Comparison of ENCODE assay signal across 13 cellular contexts in the genomic region with DNA sequence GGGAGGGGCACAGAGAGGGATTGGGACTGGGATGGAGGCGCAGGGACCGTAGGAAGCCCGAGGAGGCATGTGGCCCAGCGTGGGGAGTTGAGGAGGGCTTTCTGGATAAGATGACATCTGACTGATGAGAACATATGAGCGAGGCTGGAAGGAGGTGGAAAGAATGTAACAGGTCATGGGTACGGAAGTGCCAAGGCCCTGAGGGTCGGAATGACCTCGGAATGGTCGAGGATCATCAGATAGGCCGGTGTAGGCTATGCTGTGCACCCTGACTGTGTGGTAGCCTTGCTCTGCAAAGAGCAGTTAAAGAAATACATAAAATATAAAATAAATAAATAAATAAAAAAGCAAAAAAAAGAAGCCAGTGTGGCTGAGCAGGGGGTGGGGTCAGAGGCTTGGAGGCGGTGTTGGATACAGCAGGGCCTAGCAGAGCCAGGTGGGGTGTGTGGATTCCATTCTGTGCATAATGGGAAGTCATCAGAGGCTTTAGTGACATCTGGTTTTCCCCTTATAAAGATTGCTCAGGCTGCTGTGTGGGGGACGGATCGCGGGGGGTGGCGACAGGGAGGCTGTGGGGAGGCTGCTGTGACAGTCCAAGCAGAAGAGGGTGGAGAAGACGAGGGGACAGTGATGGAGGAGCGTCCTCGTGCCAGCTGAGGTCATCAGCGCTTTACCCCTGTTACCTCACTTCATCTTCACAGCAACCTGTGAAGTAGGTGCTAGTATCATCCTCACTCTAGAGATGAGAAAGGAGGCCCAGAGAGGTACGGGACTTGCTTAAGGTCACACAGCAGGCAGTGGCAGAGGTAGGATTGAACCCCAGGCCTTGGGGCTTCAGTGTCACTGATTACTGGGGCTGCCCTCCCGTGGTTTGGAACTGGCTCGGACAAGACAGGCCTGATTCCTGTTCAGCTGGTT. TPM values are rescaled to one million over a fixed set of nuclear protein-coding genes. Genes with fewer than 3 reads are reported as not detected.
DNase-seq lines count a peak whose midpoint lies in the region; ATAC-seq and TF ChIP-seq lines count a peak whose summit lies in the region.
"Had no signal": no experiment of that assay in that cellular context is flagged by ENCODE, and none has a peak within 500 bp of the region (broad histone marks: within the 10 kb centered on the region; RNA-seq: fewer than 3 reads in every experiment).

No MANE protein-coding gene starts in this region.

- no peak overlapping the region for H2AK5ac ChIP-seq in mesendoderm (ENCODE audit: low read length)

- H2BK15ac ChIP-seq in mesendoderm (replicated peaks; ENCODE audit: low read depth), result no peak overlapping the region

- H3K27ac ChIP-seq in breast epithelium (peak overlapping the region; percentile 90 to 93), mesendoderm (ENCODE audit: low read depth, low read length) (no peak overlapping the region)

- no peak overlapping the region for H2BK120ac ChIP-seq in mesendoderm (ENCODE audit: low read depth, low read length)

- H3K4me3 Mint-ChIP-seq in MCF 10A (ENCODE audit: unreplicated experiment) (no peak overlapping the region), activated B cell treated with CpG ODN at 0.5 μM for 24 hours (no peak overlapping the region), type B pancreatic cell (peak overlapping the region; percentile 57)
- H3K4me3 Mint-ChIP-seq: activated CD4-positive, alpha-beta T cell treated with anti-CD3 and anti-CD28 coated beads, Interleukin-2, amount 10 ng/mL, durations not matched to agents 24 days and 14 days had no signal

- intact Hi-C loops in breast epithelium (cut with DNase I; ENCODE audit: low total_unique reads) (no loop called here), MCF 10A (cut with micrococcal nuclease) (no loop called here), activated B cell treated with CpG ODN at 0.5 μM for 24 hours (cut with micrococcal nuclease) (no loop called here)

- TF ChIP-seq CTCF in breast epithelium (IDR thresholded peaks at IDR 0.05) (no peak), MCF 10A (IDR thresholded peaks at IDR 0.05; ENCODE audit: unreplicated experiment) (no peak), activated B cell treated with CpG ODN at 0.5 μM for 24 hours (IDR thresholded peaks at IDR 0.05) (no peak), type B pancreatic cell (conservative IDR thresholded peaks at IDR 0.05) (no peak)

- H3K4me1 ChIP-seq in breast epithelium (peaks cover 25 to 67% of the 10 kb centered on the region in 2 donors), mesendoderm (ENCODE audit: control insufficient read depth, low read depth, low read length) (peaks cover 13% of the 10 kb centered on the region)

- POLR2A ChIA-PET in MCF 10A (lab: Yijun Ruan, JAX) (no interaction called here), activated B cell treated with CpG ODN at 0.5 μM for 24 hours (lab: Charles Lee) (interaction anchor here (0.5 kb wide), 1 partner anchor 9 kb away, joined by 3 read pairs; no protein-coding TSS in a partner anchor)

- H3K36me3 Mint-ChIP-seq in MCF 10A (ENCODE audit: insufficient read depth, unreplicated experiment) (peaks cover 3% of the 10 kb centered on the region), activated B cell treated with CpG ODN at 0.5 μM for 24 hours (ENCODE audit: low read depth) (peaks cover 3% of the 10 kb centered on the region), type B pancreatic cell (no peaks in the 10 kb centered on the region)

- H3K4me3 ChIP-seq in breast epithelium (peak overlapping the region in 1 of 3 donors; percentile 12), mesendoderm (ENCODE audit: low read length) (no peak overlapping the region)

- no peak overlapping the region for H4K8ac ChIP-seq in mesendoderm (ENCODE audit: low read depth, low read length)

- H2BK5ac ChIP-seq in mesendoderm (ENCODE audit: low read length), result no peak overlapping the region

- H3K27ac Mint-ChIP-seq in MCF 10A (ENCODE audit: low read depth, unreplicated experiment) (no peak overlapping the region), activated B cell treated with CpG ODN at 0.5 μM for 24 hours (peak overlapping the region; percentile 47), type B pancreatic cell (peak overlapping the region; percentile 85)
- H3K27ac Mint-ChIP-seq: activated CD4-positive, alpha-beta T cell treated with anti-CD3 and anti-CD28 coated beads, Interleukin-2, amount 10 ng/mL, durations not matched to agents 24 days and 14 days had no signal

- no peaks in the 10 kb centered on the region for H3K9me3 ChIP-seq in breast epithelium

- peaks cover 47% of the 10 kb centered on the region for H3K79me1 ChIP-seq in mesendoderm (ENCODE audit: low read length)

- no peak overlapping the region for H3K4ac ChIP-seq in mesendoderm (ENCODE audit: low read depth, low read length)

- H3K9ac ChIP-seq in mesendoderm (ENCODE audit: low read length), result no peak overlapping the region

- H4K5ac ChIP-seq in mesendoderm (ENCODE audit: low read length), result no peak overlapping the region

- H3K79me2 ChIP-seq in mesendoderm (ENCODE audit: control insufficient read depth, insufficient read depth, low read length), result peaks cover 70% of the 10 kb centered on the region

- no CpG with 5 or more reads among the region's 22 CpGs for WGBS in mesendoderm (ENCODE audit: extremely low coverage, insufficient coverage, low lambda C conversion rate)

- no peak for ATAC-seq in activated B cell treated with CpG ODN at 0.5 μM for 24 hours (ENCODE audit: low read depth)

- H3K36me3 ChIP-seq in breast epithelium, result no peaks in the 10 kb centered on the region
- no peaks in the 10 kb centered on the region for H3K36me3 ChIP-seq in mesendoderm (ENCODE audit: control insufficient read depth, insufficient read depth, low read length)

- peak overlapping the region; percentile 17 for H3K56ac ChIP-seq in mesendoderm (ENCODE audit: low read length)

- no TSS peak for BruUV-seq in MCF 10A (replicated peaks; lab: Mats Ljungman, UMichigan)

- no peak overlapping the region for H3K18ac ChIP-seq in mesendoderm (ENCODE audit: low read length)

- H3K23ac ChIP-seq in mesendoderm (ENCODE audit: low read length), result no peak overlapping the region

- H3K27me3 ChIP-seq in breast epithelium, result no peaks in the 10 kb centered on the region
- no peaks in the 10 kb centered on the region for H3K27me3 ChIP-seq in mesendoderm (ENCODE audit: insufficient read depth, low read length, poor library complexity)

- DNase-seq in breast epithelium (ENCODE audit: low spot score in 2 of 2) (no peak), MCF 10A (ENCODE audit: unreplicated experiment) (no peak), activated B cell treated with CpG ODN at 0.5 μM for 24 hours (no peak), mesendoderm (no peak), type B pancreatic cell (ENCODE audit: extremely low spot score, unreplicated experiment) (no peak), AG20443 (ENCODE audit: low spot score) (no peak), globus pallidus (ENCODE audit: low spot score) (no peak)
- no peak for DNase-seq in stimulated activated CD4-positive, alpha-beta T cell treated with anti-CD3 and anti-CD28 coated beads, Interleukin-2, amount 100 ng/mL, for 24 hours
- DNase-seq: activated CD4-positive, alpha-beta T cell treated with anti-CD3 and anti-CD28 coated beads, Interleukin-2, amount 10 ng/mL, durations not matched to agents 24 days and 14 days; activated naive CD4-positive, alpha-beta T cell treated with Interleukin-2 at 50 U/mL for 16 hours; mammary epithelial cell; NCI-H345 had no signal

- H3K4me1 Mint-ChIP-seq in MCF 10A (ENCODE audit: insufficient read depth, unreplicated experiment) (peaks cover 13% of the 10 kb centered on the region), activated B cell treated with CpG ODN at 0.5 μM for 24 hours (peaks cover 47% of the 10 kb centered on the region), type B pancreatic cell (ENCODE audit: unreplicated experiment) (peaks cover 67% of the 10 kb centered on the region)

- no peak for TF ChIP-seq POLR2A in breast epithelium (IDR thresholded peaks at IDR 0.05)

- H3K9me3 Mint-ChIP-seq in MCF 10A (ENCODE audit: unreplicated experiment), result no peaks in the 10 kb centered on the region
- no peaks in the 10 kb centered on the region for H3K9me3 Mint-ChIP-seq in activated B cell treated with CpG ODN at 0.5 μM for 24 hours
- no peaks in the 10 kb centered on the region for H3K9me3 Mint-ChIP-seq in type B pancreatic cell
- H3K9me3 Mint-ChIP-seq: activated CD4-positive, alpha-beta T cell treated with anti-CD3 and anti-CD28 coated beads, Interleukin-2, amount 10 ng/mL, durations not matched to agents 24 days and 14 days had no signal

- H3K4me2 ChIP-seq in mesendoderm (ENCODE audit: low read length), result no peak overlapping the region

- CTCF ChIA-PET in MCF 10A (lab: Yijun Ruan, JAX), result no interaction called here
- CTCF ChIA-PET in activated B cell treated with CpG ODN at 0.5 μM for 24 hours (lab: Charles Lee), result no interaction called here

- H3K27me3 Mint-ChIP-seq in MCF 10A (ENCODE audit: insufficient read depth, unreplicated experiment), result no peaks in the 10 kb centered on the region
- no peaks in the 10 kb centered on the region for H3K27me3 Mint-ChIP-seq in activated B cell treated with CpG ODN at 0.5 μM for 24 hours
- H3K27me3 Mint-ChIP-seq in type B pancreatic cell, result no peaks in the 10 kb centered on the region
- H3K27me3 Mint-ChIP-seq: activated CD4-positive, alpha-beta T cell treated with anti-CD3 and anti-CD28 coated beads, Interleukin-2, amount 10 ng/mL, durations not matched to agents 24 days and 14 days had no signal

RNA-seq across cellular contexts. Expression of gene PAK4, which starts 5.0 kb away (rescaled TPM):
- total RNA-seq in breast epithelium (10 to 100 TPM in 2 of 3 donors, 1 to 10 TPM in 1; 3.5 to 12.0 (median 10.2) TPM), MCF 10A (2022) (28.4 and 29.5 TPM in 2 replicates), activated B cell treated with CpG ODN at 0.5 μM for 24 hours (13.7 and 14.2 TPM in 2 replicates), type B pancreatic cell (ENCODE audit: low replicate concordance) (52.1 and 64.3 TPM in 2 replicates)
- polyA plus RNA-seq in mesendoderm (2013, experiment 1 of 2), result 56.1 TPM
- 52.0 TPM for polyA plus RNA-seq in mesendoderm (2013, experiment 2 of 2)

RNA-seq across cellular contexts. Expression of gene ACP7, which starts 46.4 kb away (rescaled TPM):
- total RNA-seq in breast epithelium, result not detected
- total RNA-seq in MCF 10A (2022), result not detected in 2 replicates
- not detected in 2 replicates for total RNA-seq in activated B cell treated with CpG ODN at 0.5 μM for 24 hours
- 0.03 TPM for polyA plus RNA-seq in mesendoderm (2013, experiment 1 of 2)
- 0.03 TPM for polyA plus RNA-seq in mesendoderm (2013, experiment 2 of 2)
- total RNA-seq in type B pancreatic cell (ENCODE audit: low replicate concordance), result 0.29 and 0.31 TPM in 2 replicates
- total RNA-seq: activated CD4-positive, alpha-beta T cell treated with anti-CD3 and anti-CD28 coated beads, Interleukin-2, amount 10 ng/mL, durations not matched to agents 24 days and 14 days; renal cortical epithelial cell had no signal
